25 cellular contexts compared by ENCODE assay signal in genomic region chr3:149403443-149403842, GRCh38.
"Had no signal": no experiment of that assay in that cellular context is flagged by ENCODE, and none has a peak within 500 bp of the region (broad histone marks: within the 10 kb centered on the region; RNA-seq: fewer than 3 reads in every experiment).

No MANE protein-coding gene starts in this region.

- H3K4me3 Mint-ChIP-seq: activated naive CD8-positive, alpha-beta T cell; brain; naive B cell had no signal

- H3K27me3 ChIP-seq: cardiac muscle cell, colonic mucosa, esophagus squamous epithelium, ovary, vagina had no signal

- H3K36me3 Mint-ChIP-seq: activated naive CD8-positive, alpha-beta T cell; brain; naive B cell had no signal

- H3K4me1 Mint-ChIP-seq: brain, naive B cell had no signal

- H3K27ac ChIP-seq: cardiac muscle cell, colonic mucosa, epithelial cell of prostate, esophagus squamous epithelium, ovary, skin epidermis, thoracic aorta, vagina had no signal

- H3K36me3 ChIP-seq: cardiac muscle cell, colonic mucosa, esophagus squamous epithelium, ovary, thoracic aorta, vagina had no signal

- H3K27me3 Mint-ChIP-seq: progenitor cell of endocrine pancreas had no signal

- H3K4me3 ChIP-seq: cardiac muscle cell, colonic mucosa, esophagus squamous epithelium, ovary, skin epidermis, thoracic aorta, vagina had no signal

- DNase-seq: activated CD4-positive, alpha-beta T cell treated with anti-CD3 and anti-CD28 coated beads for 4 hours; activated CD4-positive, alpha-beta T cell treated with anti-CD3 and anti-CD28 coated beads, Interleukin-2, amount 50 U/mL, for 4 hours; activated CD8-positive, alpha-beta memory T cell treated with anti-CD3 and anti-CD28 coated beads for 24 hours; activated effector memory CD4-positive, alpha-beta T cell treated with Interleukin-2 at 50 U/mL for 16 hours; activated naive CD4-positive, alpha-beta T cell treated with Interleukin-2 at 50 U/mL for 16 hours; anterior cingulate cortex; cerebellar nuclear complex; colonic mucosa; effector CD8-positive, alpha-beta T cell; esophagus squamous epithelium; naive B cell; ovary; stimulated activated CD4-positive, alpha-beta T cell treated with anti-CD3 and anti-CD28 coated beads, Interleukin-12 subunit alpha, Interleukin-12 subunit beta, amount 100 ng/mL, for 4 hours; stimulated activated CD4-positive, alpha-beta T cell treated with anti-CD3 and anti-CD28 coated beads, Interleukin-4, amount 100 ng/mL, for 1 hour; stimulated activated naive CD8-positive, alpha-beta T cell treated with anti-CD3 and anti-CD28 coated beads, Interleukin-15, Interleukin-2, amounts not matched to agents 100 U/mL and 50 U/mL, for 24 hours; trophoblast cell had no signal

- H3K4me1 ChIP-seq: colonic mucosa, vagina had no signal

- ATAC-seq: sciatic nerve; stimulated activated naive CD8-positive, alpha-beta T cell treated with anti-CD3 and anti-CD28 coated beads, Interleukin-15, Interleukin-2, amounts not matched to agents 100 U/mL and 50 U/mL, for 24 hours had no signal

- H3K27ac Mint-ChIP-seq: activated naive CD8-positive, alpha-beta T cell; brain; naive B cell; progenitor cell of endocrine pancreas had no signal

- H3K9me3 ChIP-seq: colonic mucosa, esophagus squamous epithelium, ovary, thoracic aorta, vagina had no signal
